Comparison of ENCODE assay signal across 2 cellular contexts in the genomic region with DNA sequence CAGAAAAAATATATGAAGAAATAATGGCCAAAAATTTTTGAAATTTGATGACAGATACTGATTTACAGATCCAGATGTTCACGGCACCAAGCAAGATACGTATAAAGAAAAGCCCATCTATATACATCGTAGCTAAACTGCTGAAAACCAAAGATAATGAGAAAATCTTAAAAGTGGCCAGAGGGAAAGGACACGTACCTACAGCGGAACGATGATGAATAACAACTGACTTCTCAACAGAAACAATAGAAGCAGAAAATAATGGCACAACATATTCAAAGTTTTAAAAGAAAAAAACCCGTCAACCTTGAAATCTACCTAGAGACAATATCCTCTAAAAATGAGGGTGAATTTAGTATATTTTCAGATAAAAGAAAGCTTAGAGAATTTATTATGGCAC.
A peak's percentile ranks its signal among the peaks of the same experiment; 100 is the strongest.
TF ChIP-seq lines count a peak whose summit lies in the region.

No MANE protein-coding gene starts in this region.

TF ChIP-seq in HepG2, 621 proteins besides CTCF, POLR2A, EP300 and RAD21:
- TF ChIP-seq MXI1 (IDR thresholded peaks at IDR 0.05; ENCODE audit: borderline replicate concordance, low read depth, low read length) (no peak), ZNF530 (CRISPR knock-in tag; IDR thresholded peaks at IDR 0.05; ENCODE audit: low read depth) (no peak), ZNF317 (CRISPR knock-in tag; IDR thresholded peaks at IDR 0.05) (peak; percentile 92), NCOA1 (CRISPR knock-in tag; IDR thresholded peaks at IDR 0.05) (no peak)

TF ChIP-seq in WTC11, 78 proteins besides CTCF, POLR2A, EP300 and RAD21:
- TF ChIP-seq, protein P1, sequence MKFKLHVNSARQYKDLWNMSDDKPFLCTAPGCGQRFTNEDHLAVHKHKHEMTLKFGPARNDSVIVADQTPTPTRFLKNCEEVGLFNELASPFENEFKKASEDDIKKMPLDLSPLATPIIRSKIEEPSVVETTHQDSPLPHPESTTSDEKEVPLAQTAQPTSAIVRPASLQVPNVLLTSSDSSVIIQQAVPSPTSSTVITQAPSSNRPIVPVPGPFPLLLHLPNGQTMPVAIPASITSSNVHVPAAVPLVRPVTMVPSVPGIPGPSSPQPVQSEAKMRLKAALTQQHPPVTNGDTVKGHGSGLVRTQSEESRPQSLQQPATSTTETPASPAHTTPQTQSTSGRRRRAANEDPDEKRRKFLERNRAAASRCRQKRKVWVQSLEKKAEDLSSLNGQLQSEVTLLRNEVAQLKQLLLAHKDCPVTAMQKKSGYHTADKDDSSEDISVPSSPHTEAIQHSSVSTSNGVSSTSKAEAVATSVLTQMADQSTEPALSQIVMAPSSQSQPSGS (CRISPR knock-in tag; IDR thresholded peaks at IDR 0.05; ENCODE audit: borderline replicate concordance, low read depth), result no peak
- no peak for TF ChIP-seq ZNF121 (CRISPR knock-in tag; IDR thresholded peaks at IDR 0.05)
- TF ChIP-seq ZNF317 (CRISPR knock-in tag; IDR thresholded peaks at IDR 0.05; ENCODE audit: borderline replicate concordance, low read depth), result peak; percentile 93
